14 cellular contexts compared by ENCODE assay signal in genomic region chr3:24492971-24493551, GRCh38. TPM values are rescaled to one million over a fixed set of nuclear protein-coding genes. Genes with fewer than 3 reads are reported as not detected.
DNase-seq lines count a peak whose midpoint lies in the region; ATAC-seq and TF ChIP-seq lines count a peak whose summit lies in the region.
"Had no signal": no experiment of that assay in that cellular context is flagged by ENCODE, and none has a peak within 500 bp of the region (broad histone marks: within the 10 kb centered on the region; RNA-seq: fewer than 3 reads in every experiment).

No MANE protein-coding gene starts in this region.

- H3K4me1 Mint-ChIP-seq in IgD-negative memory B cell: peaks cover 5 to 19% (median 6%) of the 10 kb centered on the region in 3 donors
- peaks cover 11% of the 10 kb centered on the region for H3K4me1 Mint-ChIP-seq in brain
- no peaks in the 10 kb centered on the region for H3K4me1 Mint-ChIP-seq in HFFc6 (ENCODE audit: low read depth)

- H3K27me3 Mint-ChIP-seq in IgD-negative memory B cell (peaks cover 37% of the 10 kb centered on the region), brain (peaks cover 72% of the 10 kb centered on the region), HFFc6 (ENCODE audit: insufficient read depth) (peaks cover 15% of the 10 kb centered on the region)

- H3K27me3 ChIP-seq in liver (ENCODE audit: control insufficient read depth in 4 of 4, insufficient read depth in 4 of 4, low read length in 3 of 4) (no peaks in the 10 kb centered on the region), subcutaneous abdominal adipose tissue (ENCODE audit: control insufficient read depth in 5 of 5, insufficient read depth in 4 of 5, low read length in 5 of 5) (no peaks in the 10 kb centered on the region)

- 19% methylated on average over 4 of the region's 4 CpGs for WGBS in liver

- TF ChIP-seq CTCF in brain (conservative IDR thresholded peaks at IDR 0.05) (no peak), liver (IDR thresholded peaks at IDR 0.05; ENCODE audit: low read depth, low read length, missing input control) (no peak), HFFc6 (IDR thresholded peaks at IDR 0.05) (no peak)

- H3K4me3 Mint-ChIP-seq in IgD-negative memory B cell (peak overlapping the region in 3 of 4 donors; percentile 57 to 93 (median 84)), brain (peak overlapping the region; percentile 87 to 97 (median 95)), HFFc6 (no peak overlapping the region)

- ATAC-seq in activated CD4-positive, CD25-positive, alpha-beta regulatory T cell treated with anti-CD3 and anti-CD28 coated beads, Interleukin-2, amount 50 U/mL, for 24 hours: no peak
- no peak for ATAC-seq in GM18907 (IDR thresholded peaks at IDR 0.05; ENCODE audit: unreplicated experiment)
- ATAC-seq: GM12878, T-cell had no signal

- H3K9me3 Mint-ChIP-seq in IgD-negative memory B cell (no peaks in the 10 kb centered on the region), brain (peaks cover 0 to 3% (median 0%) of the 10 kb centered on the region in 5 experiments), HFFc6 (no peaks in the 10 kb centered on the region; the same call in 1 of the 2 replicates)
- H3K9me3 Mint-ChIP-seq: T-cell had no signal

- H3K4me3 ChIP-seq in liver (ENCODE audit: low read depth in 1 of 3, low read length in 3 of 3): peak overlapping the region; percentile 87 to 91 (median 88)
- H3K4me3 ChIP-seq in subcutaneous abdominal adipose tissue (ENCODE audit: low read depth in 1 of 5, low read length in 5 of 5): peak overlapping the region; percentile 77 to 92 (median 89)
- H3K4me3 ChIP-seq: GM12878 had no signal

- H3K4me1 ChIP-seq in liver (ENCODE audit: control insufficient read depth in 4 of 4, insufficient read depth in 4 of 4, low read length in 3 of 4): peaks cover 5 to 47% (median 26%) of the 10 kb centered on the region in 4 donors
- H3K4me1 ChIP-seq in subcutaneous abdominal adipose tissue (ENCODE audit: control insufficient read depth in 5 of 5, insufficient read depth in 5 of 5, low read length in 5 of 5): peaks cover 2 to 65% (median 58%) of the 10 kb centered on the region in 5 donors

- H3K36me3 Mint-ChIP-seq in IgD-negative memory B cell: no peaks in the 10 kb centered on the region
- no peaks in the 10 kb centered on the region for H3K36me3 Mint-ChIP-seq in brain
- H3K36me3 Mint-ChIP-seq in HFFc6 (ENCODE audit: low read depth): no peaks in the 10 kb centered on the region
- H3K36me3 Mint-ChIP-seq: T-cell had no signal

- H3K36me3 ChIP-seq in liver (ENCODE audit: control insufficient read depth in 4 of 4, insufficient read depth in 3 of 4, low read depth in 1 of 4, low read length in 3 of 4): no peaks in the 10 kb centered on the region
- H3K36me3 ChIP-seq in subcutaneous abdominal adipose tissue (ENCODE audit: control insufficient read depth in 5 of 5, insufficient read depth in 5 of 5, low read length in 5 of 5): no peaks in the 10 kb centered on the region

- DNase-seq in NK-92 treated with Interleukin-12 subunit alpha and Interleukin-12 subunit beta, amount 100 ng/mL, for 24 hours (lab: John Stamatoyannopoulos, UW): no peak
- DNase-seq in HFFc6: no peak
- DNase-seq: effector memory CD4-positive, alpha-beta T cell; NCI-H1048; T-cell had no signal

- no peak for TF ChIP-seq RAD21 in liver (IDR thresholded peaks at IDR 0.05)

- H3K9me3 ChIP-seq in liver (ENCODE audit: control insufficient read depth in 4 of 4, low read length in 3 of 4) (no peaks in the 10 kb centered on the region), subcutaneous abdominal adipose tissue (ENCODE audit: control insufficient read depth in 5 of 5, low read length in 5 of 5) (no peaks in the 10 kb centered on the region)

- no peak overlapping the region for H3K27ac Mint-ChIP-seq in IgD-negative memory B cell
- peak overlapping the region in 1 of 5 experiments; percentile 80 for H3K27ac Mint-ChIP-seq in brain
- no peak overlapping the region for H3K27ac Mint-ChIP-seq in HFFc6

- H3K9ac ChIP-seq in liver (ENCODE audit: low read depth in 1 of 2, low read length in 2 of 2) (peak overlapping the region; percentile 94 to 98), subcutaneous abdominal adipose tissue (ENCODE audit: low read length in 5 of 5) (peak overlapping the region in 3 of 5 donors; percentile 6 to 87 (median 84))

- H3K27ac ChIP-seq in liver (ENCODE audit: low read depth in 1 of 2, low read length in 2 of 2) (peak overlapping the region; percentile 98 to 100), subcutaneous abdominal adipose tissue (ENCODE audit: low read depth, low read length) (peak overlapping the region; percentile 93)
- H3K27ac ChIP-seq: HL-60 had no signal

TF ChIP-seq in liver, 16 proteins besides CTCF, POLR2A, EP300 and RAD21:
- TF ChIP-seq SP1 (IDR thresholded peaks at IDR 0.05) (no peak), EGR1 (IDR thresholded peaks at IDR 0.05; ENCODE audit: low read depth in 2 of 2) (no peak), HNF4G (IDR thresholded peaks at IDR 0.05) (no peak), NR2F2 (IDR thresholded peaks at IDR 0.05) (no peak), RXRA (IDR thresholded peaks at IDR 0.05) (no peak), REST (IDR thresholded peaks at IDR 0.05) (no peak), MAX (IDR thresholded peaks at IDR 0.05) (no peak), ATF3 (IDR thresholded peaks at IDR 0.05) (no peak), JUND (IDR thresholded peaks at IDR 0.05) (no peak), GABPA (IDR thresholded peaks at IDR 0.05 in 1 of 2, conservative IDR thresholded peaks at IDR 0.05 in 1 of 2) (no peak), YY1 (IDR thresholded peaks at IDR 0.05) (no peak), HNF4A (conservative IDR thresholded peaks at IDR 0.05) (no peak), FOXA1 (IDR thresholded peaks at IDR 0.05) (no peak)

RNA-seq across cellular contexts. Expression of gene THRB, which starts 1.6 kb away (rescaled TPM):
- 0.38 TPM for polyA plus RNA-seq in IgD-negative memory B cell
- polyA plus RNA-seq in brain (ENCODE audit: insufficient read depth, low read depth, low replicate concordance): 3.8 TPM
- 10 to 100 TPM; 10.8 to 23.9 TPM for total RNA-seq in liver
- 1 to 10 TPM; 5.9 to 7.8 TPM for polyA plus RNA-seq in liver
- not detected for total RNA-seq in HFFc6 (2021; fragmentation: NEBNext Ultra II Directional; extraction: Animal tissue kit (Norgen Biotek cat#: 25700))
- total RNA-seq: activated CD8-positive, alpha-beta memory T cell treated with anti-CD3 and anti-CD28 coated beads for 36 hours had no signal
- polyA plus RNA-seq: GM12878 had no signal
